ENCODE assay signal across 1 cellular context in genomic region chr1:18875796-18876128, GRCh38.
TF ChIP-seq lines count a peak whose summit lies in the region.

No MANE protein-coding gene starts in this region.

TF ChIP-seq in HepG2, 621 proteins besides CTCF, POLR2A, EP300 and RAD21:
- TF ChIP-seq ZNF83 (CRISPR knock-in tag; IDR thresholded peaks at IDR 0.05; ENCODE audit: borderline replicate concordance) (no peak), ZNF629 (CRISPR knock-in tag; conservative IDR thresholded peaks at IDR 0.05) (peak; percentile 87), CHD4 (IDR thresholded peaks at IDR 0.05; ENCODE audit: borderline replicate concordance, low read length) (0 out of 2 replicates have a peak, but pooled peaks have one; percentile 24), ZMYM3 (CRISPR knock-in tag; IDR thresholded peaks at IDR 0.05) (peak; percentile 38; the same call in 1 of the 2 replicates)
